8 cellular contexts compared by ENCODE assay signal in genomic region chr2:238239552-238239871, GRCh38. TPM values are rescaled to one million over a fixed set of nuclear protein-coding genes. Genes with fewer than 3 reads are reported as not detected.
DNase-seq lines count a peak whose midpoint lies in the region; ATAC-seq and TF ChIP-seq lines count a peak whose summit lies in the region.

No MANE protein-coding gene starts in this region.

- no peak for TF ChIP-seq CTCF in C4-2B (conservative IDR thresholded peaks at IDR 0.05)
- TF ChIP-seq CTCF in fibroblast of the aortic adventitia (IDR thresholded peaks at IDR 0.05; ENCODE audit: insufficient read depth, low read length): no peak

- DNase-seq in SJSA1 (ENCODE audit: low read depth in 1 of 2, low spot score in 2 of 2): no peak
- no peak for DNase-seq in fibroblast of the aortic adventitia (ENCODE audit: low read depth)
- DNase-seq in skeletal muscle cell (ENCODE audit: low read depth): no peak
- no peak for DNase-seq in cerebellum (ENCODE audit: low spot score)
- DNase-seq in NCI-H2196 treated with DMSO at 0.1 percent for 48 hours (lab: John Stamatoyannopoulos, UW; ENCODE audit: unreplicated experiment): no peak
- DNase-seq in medulla oblongata (ENCODE audit: extremely low spot score): no peak

- peaks cover 16% of the 10 kb centered on the region for H3K4me1 ChIP-seq in SJSA1 (replicated peaks)

- ATAC-seq in GM21737 (IDR thresholded peaks at IDR 0.05; ENCODE audit: unreplicated experiment): peak; percentile 3

- peak overlapping the region; percentile 86 for H3K4me3 ChIP-seq in SJSA1
- peak overlapping the region; percentile 68 for H3K4me3 ChIP-seq in fibroblast of the aortic adventitia (ENCODE audit: low read depth, low read length)
- peak overlapping the region; percentile 61 for H3K4me3 ChIP-seq in skeletal muscle cell (ENCODE audit: low read depth, low read length)

- H3K36me3 ChIP-seq in SJSA1: peaks cover 5% of the 10 kb centered on the region

- peaks cover 11% of the 10 kb centered on the region for H3K27me3 ChIP-seq in SJSA1 (replicated peaks)

- peak overlapping the region; percentile 84 for H3K27ac ChIP-seq in C4-2B
- no peak overlapping the region for H3K27ac ChIP-seq in SJSA1

- peaks cover 3% of the 10 kb centered on the region; the same call in 1 of the 2 replicates for H3K9me3 ChIP-seq in SJSA1 (replicated peaks)

RNA-seq across cellular contexts. Expression of gene HES6, which starts 0.3 kb away (rescaled TPM):
- 13.8 and 31.7 TPM in 2 replicates for total RNA-seq in SJSA1 (2014; rRNA removed; shearing (Covaris generic))
- total RNA-seq in fibroblast of the aortic adventitia (ENCODE audit: low replicate concordance) (1.6 and 6.6 TPM in 2 replicates), cerebellum (45.3 TPM)

RNA-seq across cellular contexts. Expression of gene ILKAP, which starts 36.0 kb away (rescaled TPM):
- total RNA-seq in SJSA1 (2014; rRNA removed; shearing (Covaris generic)): 14.5 and 20.2 TPM in 2 replicates
- 18.6 and 19.0 TPM in 2 replicates for total RNA-seq in fibroblast of the aortic adventitia (ENCODE audit: low replicate concordance)
- 48.8 TPM for total RNA-seq in cerebellum

RNA-seq across cellular contexts. Expression of gene PER2, which starts 48.9 kb away (rescaled TPM):
- total RNA-seq in SJSA1 (2014; rRNA removed; shearing (Covaris generic)): 4.6 and 5.8 TPM in 2 replicates
- 1.9 and 10.8 TPM in 2 replicates for total RNA-seq in fibroblast of the aortic adventitia (ENCODE audit: low replicate concordance)
- 7.5 TPM for total RNA-seq in cerebellum
